Comparison of ENCODE assay signal across 1 cellular context in genomic region chr1:156709031-156709430, GRCh38.
TF ChIP-seq lines count a peak whose summit lies in the region.

No MANE protein-coding gene starts in this region.

TF ChIP-seq in H1, 55 proteins besides CTCF, POLR2A, EP300 and RAD21:
- TF ChIP-seq CHD1 (IDR thresholded peaks at IDR 0.05; ENCODE audit: low read depth, low read length), result no peak
- TF ChIP-seq TCF12 (IDR thresholded peaks at IDR 0.05; ENCODE audit: low read depth, low read length), result no peak
- TF ChIP-seq MAX (IDR thresholded peaks at IDR 0.05), result no peak
- TF ChIP-seq BACH1 (IDR thresholded peaks at IDR 0.05; ENCODE audit: low read length), result no peak
- TF ChIP-seq TAF1 (IDR thresholded peaks at IDR 0.05; ENCODE audit: low read depth, low read length), result no peak
- no peak for TF ChIP-seq USF2 (IDR thresholded peaks at IDR 0.05; ENCODE audit: low read length)
